20 cellular contexts compared by ENCODE assay signal in the genomic region with DNA sequence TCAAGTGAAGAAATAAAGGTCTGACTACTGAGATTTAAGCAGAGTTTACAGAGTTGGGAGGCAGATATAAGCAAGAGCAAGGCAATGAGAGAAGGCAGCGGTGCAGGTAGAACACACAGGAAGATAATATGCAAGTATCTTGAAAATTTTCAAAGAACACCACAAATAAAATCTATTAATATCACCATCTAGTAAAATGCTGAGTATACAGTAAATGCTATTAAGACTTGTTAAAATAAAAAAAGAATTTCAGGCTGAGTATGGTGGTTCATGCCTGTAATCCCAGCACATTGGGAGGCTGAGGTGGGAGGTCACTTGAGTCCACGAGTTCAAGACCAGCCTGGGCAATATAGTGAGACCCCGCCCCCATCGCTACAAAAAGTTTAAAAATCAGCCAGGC.
"Had no signal": no experiment of that assay in that cellular context is flagged by ENCODE, and none has a peak within 500 bp of the region (broad histone marks: within the 10 kb centered on the region; RNA-seq: fewer than 3 reads in every experiment).

No MANE protein-coding gene starts in this region.

- H3K9me3 Mint-ChIP-seq: effector memory CD8-positive, alpha-beta T cell; naive thymus-derived CD4-positive, alpha-beta T cell had no signal

- H3K36me3 ChIP-seq: esophagus muscularis mucosa, gastroesophageal sphincter, prostate gland, stomach, thyroid gland had no signal

- DNase-seq: effector memory CD8-positive, alpha-beta T cell; glutamatergic neuron; islet precursor cell; mammary epithelial cell; naive thymus-derived CD4-positive, alpha-beta T cell; nephron progenitor cell; retina; stimulated activated CD4-positive, alpha-beta T cell treated with anti-CD3 and anti-CD28 coated beads, Interleukin-2, amount 100 ng/mL, for 24 hours; stimulated activated CD4-positive, alpha-beta T cell treated with anti-CD3 and anti-CD28 coated beads, Interleukin-4, amount 100 ng/mL, for 4 hours; stimulated activated naive CD4-positive, alpha-beta T cell; stomach; thyroid gland had no signal

- ATAC-seq: effector memory CD8-positive, alpha-beta T cell; gastroesophageal sphincter; left lobe of liver; naive thymus-derived CD4-positive, alpha-beta T cell; sciatic nerve had no signal

- H3K4me3 Mint-ChIP-seq: effector memory CD8-positive, alpha-beta T cell; naive thymus-derived CD4-positive, alpha-beta T cell; nephron progenitor cell had no signal

- H3K4me1 ChIP-seq: parathyroid adenoma, prostate gland had no signal

- H3K27me3 ChIP-seq: esophagus muscularis mucosa, gastroesophageal sphincter, stomach, thyroid gland had no signal

- H3K4me3 ChIP-seq: esophagus muscularis mucosa, gastroesophageal sphincter, prostate gland, skin epidermis, stomach, thyroid gland had no signal

- H3K9me3 ChIP-seq: esophagus muscularis mucosa, gastroesophageal sphincter, prostate gland, stomach, thyroid gland had no signal

- H3K9ac ChIP-seq: parathyroid adenoma had no signal

- H3K27ac ChIP-seq: epithelial cell of prostate, gastroesophageal sphincter, parathyroid adenoma, prostate gland, skin epidermis, stomach had no signal

- H3K27ac Mint-ChIP-seq: effector memory CD8-positive, alpha-beta T cell; naive thymus-derived CD4-positive, alpha-beta T cell; nephron progenitor cell had no signal

- H3K4me1 Mint-ChIP-seq: nephron progenitor cell had no signal
